14 cellular contexts compared by ENCODE assay signal in genomic region chr5:68445257-68446069, GRCh38.
"Had no signal": no experiment of that assay in that cellular context is flagged by ENCODE, and none has a peak within 500 bp of the region (broad histone marks: within the 10 kb centered on the region; RNA-seq: fewer than 3 reads in every experiment).

No MANE protein-coding gene starts in this region.

- H3K4me1 ChIP-seq: testis had no signal

- H3K36me3 Mint-ChIP-seq: activated naive CD4-positive, alpha-beta T cell treated with anti-CD3 and anti-CD28 coated beads, Interleukin-2, amount 10 ng/mL, durations not matched to agents 7 days and 5 days had no signal

- DNase-seq: activated CD4-positive, alpha-beta T cell treated with anti-CD3 and anti-CD28 coated beads, Interleukin-2, amount 50 U/mL, for 1 hour; activated naive CD4-positive, alpha-beta T cell treated with anti-CD3 and anti-CD28 coated beads, Interleukin-2, amount 10 ng/mL, durations not matched to agents 7 days and 5 days; activated T-cell treated with anti-CD3 and anti-CD28 coated beads for 4 hours; adrenal gland; central memory CD4-positive, alpha-beta T cell; effector memory CD8-positive, alpha-beta T cell; stimulated activated CD4-positive, alpha-beta T cell treated with anti-CD3 and anti-CD28 coated beads, Interleukin-2, amount 100 ng/mL, for 48 hours; stimulated activated naive CD4-positive, alpha-beta T cell treated with Interleukin-2 at 50 U/mL for 16 hours; SW 1271; testis had no signal

- H3K27me3 ChIP-seq: adrenal gland, neutrophil, testis had no signal

- H3K27me3 Mint-ChIP-seq: activated T-helper 17 cell treated with anti-CD3 and anti-CD28 coated beads, Interleukin-2, amount 50 U/mL, for 72 hours; effector memory CD8-positive, alpha-beta T cell had no signal

- H3K9me3 Mint-ChIP-seq: activated naive CD4-positive, alpha-beta T cell treated with anti-CD3 and anti-CD28 coated beads, Interleukin-2, amount 10 ng/mL, durations not matched to agents 7 days and 5 days; activated T-helper 17 cell treated with anti-CD3 and anti-CD28 coated beads, Interleukin-2, amount 50 U/mL, for 72 hours; effector memory CD8-positive, alpha-beta T cell; T-helper 2 cell treated with Interferon-gamma antibody and Interleukin-4, amounts not matched to agents 5 μg/mL and 100 μg/mL, for 36 hours had no signal

- H3K36me3 ChIP-seq: adrenal gland, neutrophil had no signal

- H3K4me3 Mint-ChIP-seq: activated naive CD4-positive, alpha-beta T cell treated with anti-CD3 and anti-CD28 coated beads, Interleukin-2, amount 10 ng/mL, durations not matched to agents 7 days and 5 days; activated T-helper 17 cell treated with anti-CD3 and anti-CD28 coated beads, Interleukin-2, amount 50 U/mL, for 72 hours; effector memory CD8-positive, alpha-beta T cell; T-helper 2 cell treated with Interferon-gamma antibody and Interleukin-4, amounts not matched to agents 5 μg/mL and 100 μg/mL, for 36 hours had no signal

- H3K27ac ChIP-seq: adrenal gland, coronary artery, neutrophil, testis had no signal

- H3K27ac Mint-ChIP-seq: activated naive CD4-positive, alpha-beta T cell treated with anti-CD3 and anti-CD28 coated beads, Interleukin-2, amount 10 ng/mL, durations not matched to agents 7 days and 5 days; activated T-helper 17 cell treated with anti-CD3 and anti-CD28 coated beads, Interleukin-2, amount 50 U/mL, for 72 hours; effector memory CD8-positive, alpha-beta T cell; T-helper 2 cell treated with Interferon-gamma antibody and Interleukin-4, amounts not matched to agents 5 μg/mL and 100 μg/mL, for 36 hours had no signal

- H3K4me3 ChIP-seq: adrenal gland, coronary artery, testis had no signal

- H3K9me3 ChIP-seq: adrenal gland, neutrophil, testis had no signal
